8 cellular contexts compared by ENCODE assay signal in genomic region chr2:127226520-127227263, GRCh38. TPM values are rescaled to one million over a fixed set of nuclear protein-coding genes. Genes with fewer than 3 reads are reported as not detected.
DNase-seq lines count a peak whose midpoint lies in the region; ATAC-seq lines count a peak whose summit lies in the region.

No MANE protein-coding gene starts in this region.

- DNase-seq in EH (ENCODE audit: low read depth), result peak; percentile 98
- peak; percentile 94 for DNase-seq in LoVo (ENCODE audit: low spot score)
- DNase-seq in activated naive CD8-positive, alpha-beta T cell treated with anti-CD3 and anti-CD28 coated beads, Interleukin-2, amount 50 U/mL, for 24 hours, result peak; percentile 38
- DNase-seq in inferior parietal cortex (ENCODE audit: extremely low spot score), result no peak
- DNase-seq in cerebellar nuclear complex (lab: John Stamatoyannopoulos, UW), result no peak

- peaks cover 4% of the 10 kb centered on the region for H3K9me3 Mint-ChIP-seq in activated naive CD8-positive, alpha-beta T cell treated with anti-CD3 and anti-CD28 coated beads, Interleukin-2, amount 50 U/mL, for 24 hours

- no peak overlapping the region for H3K4me3 ChIP-seq in mesodermal cell (ENCODE audit: extremely low read depth, insufficient read depth, low read length, poor library complexity, severe bottlenecking)

- H3K27ac ChIP-seq in mesodermal cell (ENCODE audit: low read depth, low read length, severe bottlenecking), result peak overlapping the region; percentile 82

- H3K4me1 ChIP-seq in mesodermal cell (ENCODE audit: control insufficient read depth, insufficient read depth, low read length, poor library complexity, severe bottlenecking), result peaks cover 22% of the 10 kb centered on the region

- H3K4me3 Mint-ChIP-seq in activated naive CD8-positive, alpha-beta T cell treated with anti-CD3 and anti-CD28 coated beads, Interleukin-2, amount 50 U/mL, for 24 hours, result peak overlapping the region; percentile 32

- no peaks in the 10 kb centered on the region for H3K36me3 Mint-ChIP-seq in activated naive CD8-positive, alpha-beta T cell treated with anti-CD3 and anti-CD28 coated beads, Interleukin-2, amount 50 U/mL, for 24 hours (ENCODE audit: low read depth)

- 45 to 66% methylated on average over 7 to 9 of the region's 10 CpGs for WGBS in mesodermal cell (ENCODE audit: insufficient coverage in 2 of 2), 2 experiments

- no peaks in the 10 kb centered on the region for H3K36me3 ChIP-seq in mesodermal cell (ENCODE audit: control insufficient read depth, insufficient read depth, low read length)

- peak overlapping the region; percentile 86 for H3K27ac Mint-ChIP-seq in activated naive CD8-positive, alpha-beta T cell treated with anti-CD3 and anti-CD28 coated beads, Interleukin-2, amount 50 U/mL, for 24 hours

- H3K4me1 Mint-ChIP-seq in activated naive CD8-positive, alpha-beta T cell treated with anti-CD3 and anti-CD28 coated beads, Interleukin-2, amount 50 U/mL, for 24 hours, result peaks cover 18% of the 10 kb centered on the region

- H3K27me3 Mint-ChIP-seq in activated naive CD8-positive, alpha-beta T cell treated with anti-CD3 and anti-CD28 coated beads, Interleukin-2, amount 50 U/mL, for 24 hours, result peaks cover 35% of the 10 kb centered on the region

- ATAC-seq in GM21737 (IDR thresholded peaks at IDR 0.05; ENCODE audit: unreplicated experiment), result peak; percentile 52
- ATAC-seq in activated naive CD8-positive, alpha-beta T cell treated with anti-CD3 and anti-CD28 coated beads, Interleukin-2, amount 50 U/mL, for 24 hours, result peak; percentile 93
- no peak for ATAC-seq in GM21390 (IDR thresholded peaks at IDR 0.05; ENCODE audit: unreplicated experiment)

- peaks cover 5% of the 10 kb centered on the region for H3K9me3 ChIP-seq in mesodermal cell (ENCODE audit: control insufficient read depth, low read length)

RNA-seq across cellular contexts. Expression of gene CYP27C1, which starts 6.6 kb away (rescaled TPM):
- 4.6 TPM for polyA plus RNA-seq in mesodermal cell (2013, experiment 1 of 2)
- polyA plus RNA-seq in mesodermal cell (2013, experiment 2 of 2), result 4.6 TPM

Comparison
In these comparisons a context has a peak if more than half of its experiments do, and no peak if none do; other contexts are left out.
1. DNase-seq: peak in EH (single experiment), LoVo (single experiment) and activated naive CD8-positive, alpha-beta T cell treated with anti-CD3 and anti-CD28 coated beads, Interleukin-2, amount 50 U/mL, for 24 hours (single experiment); none in inferior parietal cortex (single experiment) and cerebellar nuclear complex (0 of 2).